ENCODE assay signal across 8 cellular contexts in the genomic region with DNA sequence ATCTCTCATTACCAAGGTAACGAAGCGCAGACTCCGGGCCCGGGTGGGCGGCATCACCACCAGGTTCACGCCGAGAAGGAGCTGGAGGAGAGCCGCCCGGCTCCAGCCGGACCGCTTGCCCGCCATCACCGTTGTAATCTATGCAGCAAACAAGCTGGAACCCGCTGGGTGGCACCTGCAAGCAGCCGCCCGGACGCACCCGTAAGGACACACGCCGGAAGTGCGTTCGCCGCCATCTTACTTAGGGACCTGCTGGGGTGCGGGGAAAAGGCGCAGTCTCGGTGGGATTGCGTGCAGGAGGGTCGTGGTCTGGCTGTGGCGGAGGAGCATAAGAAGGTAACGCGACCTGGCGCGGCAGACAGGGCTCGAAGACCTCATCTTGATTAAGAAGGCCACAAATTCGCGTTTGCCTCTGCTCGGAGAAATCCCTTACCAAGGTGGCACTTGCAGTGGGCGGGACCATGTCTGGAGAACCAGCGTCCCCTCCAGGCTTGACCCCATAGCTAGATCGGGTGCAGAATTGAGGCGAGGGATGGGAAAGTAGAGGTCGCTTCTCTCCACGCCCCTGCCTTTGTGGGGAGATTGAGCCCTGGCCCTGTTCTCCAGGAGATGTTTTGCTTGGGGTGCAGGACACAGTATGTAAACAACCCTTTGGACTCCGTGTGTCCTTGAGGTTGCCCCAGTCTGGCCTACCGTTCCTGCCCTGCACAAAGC. TPM values are rescaled to one million over a fixed set of nuclear protein-coding genes. Genes with fewer than 3 reads are reported as not detected.
DNase-seq lines count a peak whose midpoint lies in the region; TF ChIP-seq lines count a peak whose summit lies in the region.

A gene with protein sequence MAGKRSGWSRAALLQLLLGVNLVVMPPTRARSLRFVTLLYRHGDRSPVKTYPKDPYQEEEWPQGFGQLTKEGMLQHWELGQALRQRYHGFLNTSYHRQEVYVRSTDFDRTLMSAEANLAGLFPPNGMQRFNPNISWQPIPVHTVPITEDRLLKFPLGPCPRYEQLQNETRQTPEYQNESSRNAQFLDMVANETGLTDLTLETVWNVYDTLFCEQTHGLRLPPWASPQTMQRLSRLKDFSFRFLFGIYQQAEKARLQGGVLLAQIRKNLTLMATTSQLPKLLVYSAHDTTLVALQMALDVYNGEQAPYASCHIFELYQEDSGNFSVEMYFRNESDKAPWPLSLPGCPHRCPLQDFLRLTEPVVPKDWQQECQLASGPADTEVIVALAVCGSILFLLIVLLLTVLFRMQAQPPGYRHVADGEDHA (minus strand): TSS at position 151 of the 714 bp plus-strand sequence. CDS start 25 bp downstream, at position 126.

- no peaks in the 10 kb centered on the region for H3K4me1 ChIP-seq in GM23248 (ENCODE audit: insufficient read depth)
- peaks cover 24% of the 10 kb centered on the region for H3K4me1 ChIP-seq in Karpas-422 (ENCODE audit: low read length)
- peaks cover 4% of the 10 kb centered on the region for H3K4me1 ChIP-seq in neural progenitor cell
- peaks cover 19 to 53% (median 40%) of the 10 kb centered on the region in 5 donors for H3K4me1 ChIP-seq in subcutaneous abdominal adipose tissue (ENCODE audit: control insufficient read depth in 5 of 5, insufficient read depth in 5 of 5, low read length in 5 of 5)

- H3K9me3 ChIP-seq in GM23248 (ENCODE audit: low read depth): no peaks in the 10 kb centered on the region
- H3K9me3 ChIP-seq in Karpas-422 (ENCODE audit: low read length): no peaks in the 10 kb centered on the region
- no peaks in the 10 kb centered on the region for H3K9me3 ChIP-seq in neural progenitor cell (ENCODE audit: low read depth)
- no peaks in the 10 kb centered on the region for H3K9me3 ChIP-seq in subcutaneous abdominal adipose tissue (ENCODE audit: control insufficient read depth in 5 of 5, low read length in 5 of 5)

- H3K79me2 ChIP-seq in GM23248 (ENCODE audit: insufficient read depth): peaks cover 30% of the 10 kb centered on the region
- peaks cover 50% of the 10 kb centered on the region for H3K79me2 ChIP-seq in Karpas-422 (ENCODE audit: low read length)
- H3K79me2 ChIP-seq in neural progenitor cell (ENCODE audit: low read depth): peaks cover 19% of the 10 kb centered on the region

- peak; percentile 93 for DNase-seq in ELR (ENCODE audit: low read depth)
- DNase-seq in GM23248: peak; percentile 96
- peak; percentile 96 for DNase-seq in Karpas-422
- DNase-seq in activated effector memory CD4-positive, alpha-beta T cell treated with anti-CD3 and anti-CD28 coated beads, Interleukin-2, amount 50 U/mL, for 16 hours: peak; percentile 94
- DNase-seq in fibroblast of villous mesenchyme (ENCODE audit: low read depth): peak; percentile 90
- peak; percentile 90 for DNase-seq in neural progenitor cell (ENCODE audit: low spot score)

- peaks cover 16% of the 10 kb centered on the region for H3K4me1 Mint-ChIP-seq in neural progenitor cell

- H3K4me3 Mint-ChIP-seq in neural progenitor cell: peak within 1 kb of the TSS; percentile 100

- H3K27me3 Mint-ChIP-seq in neural progenitor cell (ENCODE audit: insufficient read depth, low read depth): peaks cover 6% of the 10 kb centered on the region

- H3K9ac ChIP-seq in GM23248 (peak within 1 kb of the TSS; percentile 95), Karpas-422 (ENCODE audit: low read length) (peak within 1 kb of the TSS; percentile 88), neural progenitor cell (peak within 1 kb of the TSS; percentile 77), subcutaneous abdominal adipose tissue (ENCODE audit: low read length in 5 of 5) (peak within 1 kb of the TSS; percentile 72 to 89 (median 82))

- H3K4me2 ChIP-seq in GM23248 (ENCODE audit: unreplicated experiment) (peak within 1 kb of the TSS; percentile 96), Karpas-422 (ENCODE audit: low read depth, low read length, poor library complexity, severe bottlenecking) (peak within 1 kb of the TSS; percentile 97), neural progenitor cell (peak within 1 kb of the TSS; percentile 86)

- TF ChIP-seq CTCF in fibroblast of villous mesenchyme (IDR thresholded peaks at IDR 0.05; ENCODE audit: insufficient read depth, low read depth, low read length): peak; percentile 20
- peak; percentile 26 for TF ChIP-seq CTCF in neural progenitor cell (IDR thresholded peaks at IDR 0.05)

- peak; percentile 98 for TF ChIP-seq POLR2A in Raji (IDR thresholded peaks at IDR 0.05; ENCODE audit: insufficient read depth, low read depth, low read length)

- peaks cover 5% of the 10 kb centered on the region for H3K36me3 Mint-ChIP-seq in neural progenitor cell

- H3K36me3 ChIP-seq in GM23248 (ENCODE audit: low read depth) (no peaks in the 10 kb centered on the region), Karpas-422 (ENCODE audit: insufficient read depth, low read length) (no peaks in the 10 kb centered on the region), neural progenitor cell (no peaks in the 10 kb centered on the region), subcutaneous abdominal adipose tissue (ENCODE audit: control insufficient read depth in 5 of 5, insufficient read depth in 5 of 5, low read length in 5 of 5) (peaks cover 0 to 27% (median 19%) of the 10 kb centered on the region in 5 donors)

- H3K9me2 ChIP-seq in GM23248 (ENCODE audit: insufficient read depth) (no peaks in the 10 kb centered on the region), Karpas-422 (replicated peaks; ENCODE audit: insufficient read depth, low read length) (no peaks in the 10 kb centered on the region)

- in situ Hi-C loops in GM23248 (cut with MboI): no loop called here

- WGBS in GM23248 (ENCODE audit: low coverage in 1 of 2, low lambda C conversion rate in 2 of 2, missing lambda C conversion rate in 2 of 2), 2 experiments: 1% methylated on average over 45 of the region's 45 CpGs

- H4K20me1 ChIP-seq in GM23248 (ENCODE audit: insufficient read depth): no peaks in the 10 kb centered on the region
- H4K20me1 ChIP-seq in Karpas-422 (ENCODE audit: insufficient read depth, low read depth, low read length): no peaks in the 10 kb centered on the region
- H4K20me1 ChIP-seq in neural progenitor cell (ENCODE audit: low read depth): no peaks in the 10 kb centered on the region

- H3F3A ChIP-seq in GM23248 (ENCODE audit: insufficient read depth) (peaks cover 2% of the 10 kb centered on the region; the same call in 1 of the 2 replicates), neural progenitor cell (ENCODE audit: low read depth) (no peaks in the 10 kb centered on the region)

- H2AFZ ChIP-seq in GM23248 (peak within 1 kb of the TSS; percentile 99), Karpas-422 (ENCODE audit: low read length) (peak within 1 kb of the TSS; percentile 85), neural progenitor cell (replicated peaks) (peak within 1 kb of the TSS; percentile 90)

- H3K9me3 Mint-ChIP-seq in neural progenitor cell: no peaks in the 10 kb centered on the region

- H3K4me3 ChIP-seq in GM23248 (peak within 1 kb of the TSS; percentile 99), Karpas-422 (ENCODE audit: low read length) (peak within 1 kb of the TSS; percentile 88), fibroblast of villous mesenchyme (ENCODE audit: low read depth, low read length) (peak within 1 kb of the TSS; percentile 98), neural progenitor cell (peak within 1 kb of the TSS; percentile 84), subcutaneous abdominal adipose tissue (ENCODE audit: low read depth in 1 of 5, low read length in 5 of 5) (peak within 1 kb of the TSS; percentile 76 to 99 (median 98))

- H3K27ac Mint-ChIP-seq in neural progenitor cell: peak within 1 kb of the TSS; percentile 100

- H3K27ac ChIP-seq in GM23248 (peak within 1 kb of the TSS; percentile 69), Karpas-422 (ENCODE audit: low read length) (peak within 1 kb of the TSS; percentile 69), neural progenitor cell (peak within 1 kb of the TSS; percentile 95), subcutaneous abdominal adipose tissue (ENCODE audit: low read depth, low read length) (peak within 1 kb of the TSS; percentile 86)

- H3K27me3 ChIP-seq in GM23248 (replicated peaks; ENCODE audit: insufficient read depth): no peaks in the 10 kb centered on the region
- H3K27me3 ChIP-seq in Karpas-422 (ENCODE audit: low read length): no peaks in the 10 kb centered on the region
- no peaks in the 10 kb centered on the region for H3K27me3 ChIP-seq in neural progenitor cell
- H3K27me3 ChIP-seq in subcutaneous abdominal adipose tissue (ENCODE audit: control insufficient read depth in 5 of 5, insufficient read depth in 4 of 5, low read length in 5 of 5): no peaks in the 10 kb centered on the region

RNA-seq across cellular contexts. Expression of the gene that starts here (rescaled TPM):
- total RNA-seq in GM23248 (2014; rRNA removed; shearing (Covaris generic)): 48.4 and 62.6 TPM in 2 replicates
- 29.0 and 30.0 TPM in 2 replicates for polyA plus RNA-seq in GM23248 (2016; fragmentation: Nextera tagmentation; extraction: Ambion mirVana)
- total RNA-seq in Karpas-422 (2014; rRNA removed; shearing (Covaris generic); ENCODE audit: low replicate concordance): 20.7 and 42.1 TPM in 2 replicates
- total RNA-seq in fibroblast of villous mesenchyme (35.4 and 39.0 TPM in 2 replicates), neural progenitor cell (ENCODE audit: low replicate concordance) (23.9 and 24.3 TPM in 2 replicates)

Comparison
In these comparisons a context has a peak if more than half of its experiments do, and no peak if none do; other contexts are left out.
1. Peak in every context shown above with its lines: DNase-seq, H3K4me3 ChIP-seq and H3K27ac ChIP-seq.